ENCODE assay signal across 11 cellular contexts in genomic region chr6:98944598-98945011, GRCh38. TPM values are rescaled to one million over a fixed set of nuclear protein-coding genes. Genes with fewer than 3 reads are reported as not detected.
DNase-seq lines count a peak whose midpoint lies in the region; ATAC-seq and TF ChIP-seq lines count a peak whose summit lies in the region.
"Had no signal": no experiment of that assay in that cellular context is flagged by ENCODE, and none has a peak within 500 bp of the region (broad histone marks: within the 10 kb centered on the region; RNA-seq: fewer than 3 reads in every experiment).

No MANE protein-coding gene starts in this region.

- DNase-seq in NCI-H82 (lab: John Stamatoyannopoulos, UW), result peak; percentile 43
- no peak for DNase-seq in NCI-H82 treated with DMSO at 0.1 percent for 48 hours (lab: John Stamatoyannopoulos, UW; ENCODE audit: unreplicated experiment)
- DNase-seq in fibroblast of lung (ENCODE audit: low read depth in 2 of 2), result peak; percentile 41 to 69
- DNase-seq in substantia nigra (lab: John Stamatoyannopoulos, UW), result no peak
- DNase-seq in amniotic stem cell (lab: John Stamatoyannopoulos, UW), result no peak
- DNase-seq: activated CD8-positive, alpha-beta T cell treated with anti-CD3 and anti-CD28 coated beads for 36 hours; stimulated activated naive CD4-positive, alpha-beta T cell had no signal

- H3K4me3 ChIP-seq in OCI-LY1 (ENCODE audit: low read depth, low read length, poor library complexity, severe bottlenecking) (peak overlapping the region; percentile 28), fibroblast of lung (replicated peaks in 1 of 4; ENCODE audit: control extremely low read depth in 1 of 4, insufficient read depth in 1 of 4, low read depth in 3 of 4, low read length in 4 of 4) (no peak overlapping the region)

- H3K9me3 ChIP-seq in OCI-LY1 (ENCODE audit: low read length) (peaks cover 24% of the 10 kb centered on the region), fibroblast of lung (ENCODE audit: control insufficient read depth, insufficient read depth, low read depth, low read length) (no peaks in the 10 kb centered on the region)

- no peaks in the 10 kb centered on the region for H4K20me1 ChIP-seq in OCI-LY1 (ENCODE audit: insufficient read depth, low read length)
- no peaks in the 10 kb centered on the region for H4K20me1 ChIP-seq in fibroblast of lung (ENCODE audit: control insufficient read depth, extremely low read depth, insufficient read depth, low read length)

- H3K36me3 ChIP-seq in OCI-LY1 (ENCODE audit: insufficient read depth, low read length) (peaks cover 28% of the 10 kb centered on the region), fibroblast of lung (ENCODE audit: control insufficient read depth, insufficient read depth, low read length) (no peaks in the 10 kb centered on the region)

- TF ChIP-seq CTCF in OCI-LY1 (IDR thresholded peaks at IDR 0.05; ENCODE audit: low read length) (no peak), fibroblast of lung (conservative IDR thresholded peaks at IDR 0.05 in 1 of 2, IDR thresholded peaks at IDR 0.05 in 1 of 2; ENCODE audit: low read depth in 1 of 2, low read length in 2 of 2) (no peak)

- no peak overlapping the region for H2AFZ ChIP-seq in OCI-LY1 (ENCODE audit: low read length)
- no peak overlapping the region for H2AFZ ChIP-seq in fibroblast of lung (ENCODE audit: low read length)

- no peaks in the 10 kb centered on the region for H3K27me3 ChIP-seq in OCI-LY1 (ENCODE audit: insufficient read depth, low read length)
- H3K27me3 ChIP-seq in fibroblast of lung (ENCODE audit: control insufficient read depth, insufficient read depth, low read length), result no peaks in the 10 kb centered on the region

- H3K27ac ChIP-seq in OCI-LY1 (ENCODE audit: low read depth, low read length, poor library complexity, severe bottlenecking), result peak overlapping the region; percentile 86
- no peak overlapping the region for H3K27ac ChIP-seq in fibroblast of lung (ENCODE audit: insufficient read depth, low read length)
- H3K27ac ChIP-seq in substantia nigra (ENCODE audit: low read depth, low read length, poor library complexity, severe bottlenecking), result peak overlapping the region; percentile 4
- H3K27ac ChIP-seq: RWPE1 had no signal

- ATAC-seq in GM18519 (IDR thresholded peaks at IDR 0.05; ENCODE audit: low FRiP score, unreplicated experiment) (no peak), GM21390 (IDR thresholded peaks at IDR 0.05; ENCODE audit: unreplicated experiment) (no peak)
- ATAC-seq: activated CD8-positive, alpha-beta T cell treated with anti-CD3 and anti-CD28 coated beads for 36 hours had no signal

- H3K4me2 ChIP-seq in OCI-LY1 (ENCODE audit: low read length), result peak overlapping the region; percentile 84
- H3K4me2 ChIP-seq in fibroblast of lung (ENCODE audit: extremely low read depth, insufficient read depth, low read length), result no peak overlapping the region

- H3F3A ChIP-seq in OCI-LY1 (ENCODE audit: insufficient read depth, low read length), result 0 out of 2 replicates have a peak, but pooled peaks cover 6% of the 10 kb centered on the region

- H3K9ac ChIP-seq in OCI-LY1 (ENCODE audit: low read length) (no peak overlapping the region), fibroblast of lung (ENCODE audit: insufficient read depth, low read length) (no peak overlapping the region)

- peaks cover 74% of the 10 kb centered on the region for H3K79me2 ChIP-seq in OCI-LY1 (ENCODE audit: insufficient read depth, low read length)
- peaks cover 37% of the 10 kb centered on the region for H3K79me2 ChIP-seq in fibroblast of lung (ENCODE audit: control insufficient read depth, insufficient read depth, low read length)

- no peaks in the 10 kb centered on the region for H3K9me2 ChIP-seq in OCI-LY1 (ENCODE audit: low read depth, low read length)

- H3K4me1 ChIP-seq in OCI-LY1 (ENCODE audit: insufficient read depth, low read length, severe bottlenecking) (peaks cover 24% of the 10 kb centered on the region), fibroblast of lung (ENCODE audit: control insufficient read depth, extremely low read depth, insufficient read depth, low read length) (no peaks in the 10 kb centered on the region)

RNA-seq across cellular contexts. Expression of gene FBXL4, which starts 3.1 kb away (rescaled TPM):
- 14.9 and 16.8 TPM in 2 replicates for total RNA-seq in fibroblast of lung
- polyA plus RNA-seq in fibroblast of lung, result 11.9 and 18.1 TPM in 2 replicates
- polyA plus RNA-seq in fibroblast of lung (2012), result 6.0 and 7.2 TPM in 2 replicates
- polyA minus RNA-seq in fibroblast of lung (ENCODE audit: low replicate concordance), result 4.8 and 9.6 TPM in 2 replicates

Comparison
In these comparisons a context has a peak if more than half of its experiments do, and no peak if none do; other contexts are left out.
1. DNase-seq: peak in NCI-H82 (single experiment) and fibroblast of lung (2 of 2); none in NCI-H82 treated with DMSO at 0.1 percent for 48 hours (single experiment), substantia nigra (0 of 49) and amniotic stem cell (single experiment).